ENCODE assay signal across 27 cellular contexts in the genomic region with DNA sequence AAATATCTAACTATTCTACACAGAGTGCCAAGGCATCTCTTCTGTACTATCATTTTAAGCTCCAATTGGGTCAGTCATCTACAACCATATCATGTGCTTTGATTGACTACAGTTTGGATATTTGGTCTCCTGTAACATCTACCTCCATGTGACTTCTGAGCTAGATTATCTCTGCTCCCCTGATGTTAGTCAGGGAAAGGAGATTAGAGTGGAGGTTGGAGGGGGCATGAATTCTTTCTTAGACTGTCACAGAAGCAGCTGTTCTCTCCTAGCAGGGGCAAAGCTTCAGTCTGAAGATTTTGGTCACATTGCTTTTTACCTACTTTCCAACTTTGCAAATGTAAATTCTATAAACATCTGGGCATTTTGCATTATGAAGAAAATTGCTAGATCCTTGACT.
"Had no signal": no experiment of that assay in that cellular context is flagged by ENCODE, and none has a peak within 500 bp of the region (broad histone marks: within the 10 kb centered on the region; RNA-seq: fewer than 3 reads in every experiment).

No MANE protein-coding gene starts in this region.

- DNase-seq: activated CD4-positive, alpha-beta memory T cell treated with anti-CD3 and anti-CD28 coated beads for 36 hours; activated CD4-positive, alpha-beta T cell treated with anti-CD3 and anti-CD28 coated beads, Interleukin-2, amount 10 ng/mL, durations not matched to agents 24 days and 14 days; activated CD4-positive, CD25-positive, alpha-beta regulatory T cell treated with anti-CD3 and anti-CD28 coated beads, Interleukin-2, amount 50 U/mL, for 72 hours; activated CD8-positive, alpha-beta memory T cell treated with anti-CD3 and anti-CD28 coated beads, Interleukin-2, amount 50 U/mL, for 48 hours; activated gamma-delta T cell; activated naive CD4-positive, alpha-beta T cell treated with anti-CD3 and anti-CD28 coated beads, Interleukin-2, amount 10 ng/mL, durations not matched to agents 7 days and 5 days; activated naive CD8-positive, alpha-beta T cell treated with anti-CD3 and anti-CD28 coated beads, Interleukin-2, amount 10 ng/mL, durations not matched to agents 7 days and 5 days; activated T-cell treated with anti-CD3 and anti-CD28 coated beads, Interleukin-2, amount 50 U/mL, for 24 hours; cortex of kidney; effector memory CD8-positive, alpha-beta T cell; foreskin fibroblast; heart left ventricle; hypothalamus; kidney glomerular epithelial cell; pancreas; spleen; stimulated activated naive CD4-positive, alpha-beta T cell; T-helper 17 cell; T1000 had no signal

- H3K36me3 ChIP-seq: ascending aorta, heart left ventricle, pancreas, prostate gland, spleen, tibial nerve had no signal

- H3K9me3 ChIP-seq: ascending aorta, heart left ventricle, pancreas, prostate gland, spleen, tibial nerve had no signal

- H3K27me3 ChIP-seq: ascending aorta, heart left ventricle, pancreas, spleen, tibial nerve had no signal

- H3K27me3 Mint-ChIP-seq: activated CD4-positive, alpha-beta memory T cell treated with anti-CD3 and anti-CD28 coated beads for 36 hours had no signal

- H3K36me3 Mint-ChIP-seq: activated CD4-positive, alpha-beta memory T cell treated with anti-CD3 and anti-CD28 coated beads for 36 hours; activated naive CD4-positive, alpha-beta T cell treated with anti-CD3 and anti-CD28 coated beads, Interleukin-2, amount 10 ng/mL, durations not matched to agents 7 days and 5 days; activated naive CD8-positive, alpha-beta T cell treated with anti-CD3 and anti-CD28 coated beads, Interleukin-2, amount 10 ng/mL, durations not matched to agents 7 days and 5 days; brain had no signal

- ATAC-seq: effector memory CD8-positive, alpha-beta T cell; heart left ventricle; left lobe of liver; pancreas; T-helper 17 cell had no signal

- H3K4me1 ChIP-seq: prostate gland, spleen, tibial nerve had no signal

- H3K9me3 Mint-ChIP-seq: activated CD4-positive, alpha-beta memory T cell treated with anti-CD3 and anti-CD28 coated beads for 36 hours; activated CD4-positive, alpha-beta T cell treated with anti-CD3 and anti-CD28 coated beads, Interleukin-2, amount 10 ng/mL, durations not matched to agents 24 days and 14 days; activated naive CD4-positive, alpha-beta T cell treated with anti-CD3 and anti-CD28 coated beads, Interleukin-2, amount 10 ng/mL, durations not matched to agents 7 days and 5 days; activated naive CD8-positive, alpha-beta T cell treated with anti-CD3 and anti-CD28 coated beads, Interleukin-2, amount 10 ng/mL, durations not matched to agents 7 days and 5 days; activated T-cell treated with anti-CD3 and anti-CD28 coated beads, Interleukin-2, amount 50 U/mL, for 24 hours; brain; effector memory CD8-positive, alpha-beta T cell; nephron had no signal

- H3K4me1 Mint-ChIP-seq: activated CD4-positive, alpha-beta T cell treated with anti-CD3 and anti-CD28 coated beads, Interleukin-2, amount 10 ng/mL, durations not matched to agents 24 days and 14 days; activated naive CD4-positive, alpha-beta T cell treated with anti-CD3 and anti-CD28 coated beads, Interleukin-2, amount 10 ng/mL, durations not matched to agents 7 days and 5 days; activated naive CD8-positive, alpha-beta T cell treated with anti-CD3 and anti-CD28 coated beads, Interleukin-2, amount 10 ng/mL, durations not matched to agents 7 days and 5 days; T-helper 17 cell had no signal

- H3K27ac Mint-ChIP-seq: activated CD4-positive, alpha-beta memory T cell treated with anti-CD3 and anti-CD28 coated beads for 36 hours; activated CD4-positive, alpha-beta T cell treated with anti-CD3 and anti-CD28 coated beads, Interleukin-2, amount 10 ng/mL, durations not matched to agents 24 days and 14 days; activated naive CD4-positive, alpha-beta T cell treated with anti-CD3 and anti-CD28 coated beads, Interleukin-2, amount 10 ng/mL, durations not matched to agents 7 days and 5 days; activated naive CD8-positive, alpha-beta T cell treated with anti-CD3 and anti-CD28 coated beads, Interleukin-2, amount 10 ng/mL, durations not matched to agents 7 days and 5 days; activated T-cell treated with anti-CD3 and anti-CD28 coated beads, Interleukin-2, amount 50 U/mL, for 24 hours; effector memory CD8-positive, alpha-beta T cell; T-helper 17 cell had no signal

- H3K4me3 Mint-ChIP-seq: activated CD4-positive, alpha-beta memory T cell treated with anti-CD3 and anti-CD28 coated beads for 36 hours; activated CD4-positive, alpha-beta T cell treated with anti-CD3 and anti-CD28 coated beads, Interleukin-2, amount 10 ng/mL, durations not matched to agents 24 days and 14 days; activated naive CD4-positive, alpha-beta T cell treated with anti-CD3 and anti-CD28 coated beads, Interleukin-2, amount 10 ng/mL, durations not matched to agents 7 days and 5 days; activated naive CD8-positive, alpha-beta T cell treated with anti-CD3 and anti-CD28 coated beads, Interleukin-2, amount 10 ng/mL, durations not matched to agents 7 days and 5 days; activated T-cell treated with anti-CD3 and anti-CD28 coated beads, Interleukin-2, amount 50 U/mL, for 24 hours; brain; effector memory CD8-positive, alpha-beta T cell; nephron; T-helper 17 cell had no signal

- H3K4me3 ChIP-seq: ascending aorta, heart left ventricle, lung, pancreas, prostate gland, spleen, tibial nerve had no signal

- H3K27ac ChIP-seq: ascending aorta, heart left ventricle, pancreas, prostate gland, spleen, tibial nerve had no signal

- FAIRE-seq: endothelial cell of umbilical vein, pancreas had no signal
